ENCODE assay signal across 8 cellular contexts in genomic region chr18:5294113-5294617, GRCh38. TPM values are rescaled to one million over a fixed set of nuclear protein-coding genes. Genes with fewer than 3 reads are reported as not detected.
A peak's percentile ranks its signal among the peaks of the same experiment; 100 is the strongest.
DNase-seq lines count a peak whose midpoint lies in the region; ATAC-seq and TF ChIP-seq lines count a peak whose summit lies in the region.

No MANE protein-coding gene starts in this region.

- H3K9me3 ChIP-seq in lower lobe of right lung, result no peaks in the 10 kb centered on the region

- H3K4me1 ChIP-seq in lower lobe of right lung, result peaks cover 12% of the 10 kb centered on the region

- intact Hi-C loops in MCF 10A (cut with micrococcal nuclease) (no loop called here), lower lobe of right lung (cut with DNase I) (no loop called here)

- CTCF ChIA-PET in MCF 10A (lab: Yijun Ruan, JAX), result interaction anchor here (0.7 to 1.2 kb wide), 3 partner anchors 106 to 446 kb away, joined by 3 to 4 read pairs (median 3); no protein-coding TSS in a partner anchor

- peaks cover 26% of the 10 kb centered on the region for H3K36me3 ChIP-seq in lower lobe of right lung

- H3K9me3 Mint-ChIP-seq in MCF 10A (ENCODE audit: unreplicated experiment), result no peaks in the 10 kb centered on the region

- H3K27ac ChIP-seq in lower lobe of right lung, result peak overlapping the region; percentile 98

- POLR2A ChIA-PET in MCF 10A (lab: Yijun Ruan, JAX), result interaction anchor here (0.7 to 4.0 kb wide), 8 partner anchors 10 to 1700 kb away, joined by 3 to 33 read pairs (median 4); no protein-coding TSS in a partner anchor

- peak overlapping the region; percentile 23 for H3K27ac Mint-ChIP-seq in MCF 10A (ENCODE audit: low read depth, unreplicated experiment)

- H3K27me3 Mint-ChIP-seq in MCF 10A (ENCODE audit: insufficient read depth, unreplicated experiment), result peaks cover 7% of the 10 kb centered on the region

- DNase-seq in GM12864 (ENCODE audit: low read depth), result no peak
- peak; percentile 53 for DNase-seq in NCI-H510A (lab: John Stamatoyannopoulos, UW)
- DNase-seq in MCF 10A (ENCODE audit: unreplicated experiment), result no peak
- peak; percentile 70 for DNase-seq in lower lobe of right lung
- DNase-seq in stimulated activated CD8-positive, alpha-beta memory T cell treated with anti-CD3 and anti-CD28 coated beads, Interleukin-4, amount 100 ng/mL, for 48 hours, result peak; percentile 68

- H3K36me3 Mint-ChIP-seq in MCF 10A (ENCODE audit: insufficient read depth, unreplicated experiment), result peaks cover 30% of the 10 kb centered on the region

- ATAC-seq in lower lobe of right lung (peak in 1 of 2 donors; percentile 3), HG03342 (IDR thresholded peaks at IDR 0.05; ENCODE audit: unreplicated experiment) (no peak), GM18511 (IDR thresholded peaks at IDR 0.05; ENCODE audit: unreplicated experiment) (no peak), HG02610 (IDR thresholded peaks at IDR 0.05; ENCODE audit: unreplicated experiment) (no peak)

- peak overlapping the region; percentile 82 for H3K4me3 Mint-ChIP-seq in MCF 10A (ENCODE audit: unreplicated experiment)

- TF ChIP-seq CTCF in GM12864 (IDR thresholded peaks at IDR 0.05; ENCODE audit: low read depth, low read length, missing control alignments) (no peak), MCF 10A (IDR thresholded peaks at IDR 0.05; ENCODE audit: unreplicated experiment) (no peak), lower lobe of right lung (IDR thresholded peaks at IDR 0.05) (no peak)

- H3K27me3 ChIP-seq in lower lobe of right lung (ENCODE audit: low read depth), result no peaks in the 10 kb centered on the region

- peak overlapping the region; percentile 95 for H3K4me3 ChIP-seq in GM12864 (ENCODE audit: low read depth, low read length)
- peak overlapping the region; percentile 83 for H3K4me3 ChIP-seq in lower lobe of right lung

- H3K4me1 Mint-ChIP-seq in MCF 10A (ENCODE audit: insufficient read depth, unreplicated experiment), result peaks cover 6% of the 10 kb centered on the region

- BruUV-seq in MCF 10A (replicated peaks; lab: Mats Ljungman, UMichigan), result no TSS peak

RNA-seq across cellular contexts. Expression of gene ZBTB14, which starts 1.4 kb away (rescaled TPM):
- total RNA-seq in MCF 10A (2022), result 7.3 and 8.6 TPM in 2 replicates
- total RNA-seq in lower lobe of right lung, result 13.3 TPM

Comparison
In these comparisons a context has a peak if more than half of its experiments do, and no peak if none do; other contexts are left out.
1. DNase-seq: peak in NCI-H510A (single experiment), lower lobe of right lung (single experiment) and stimulated activated CD8-positive, alpha-beta memory T cell treated with anti-CD3 and anti-CD28 coated beads, Interleukin-4, amount 100 ng/mL, for 48 hours (single experiment); none in GM12864 (single experiment) and MCF 10A (single experiment).